ENCODE assay signal across 8 cellular contexts in the genomic region with DNA sequence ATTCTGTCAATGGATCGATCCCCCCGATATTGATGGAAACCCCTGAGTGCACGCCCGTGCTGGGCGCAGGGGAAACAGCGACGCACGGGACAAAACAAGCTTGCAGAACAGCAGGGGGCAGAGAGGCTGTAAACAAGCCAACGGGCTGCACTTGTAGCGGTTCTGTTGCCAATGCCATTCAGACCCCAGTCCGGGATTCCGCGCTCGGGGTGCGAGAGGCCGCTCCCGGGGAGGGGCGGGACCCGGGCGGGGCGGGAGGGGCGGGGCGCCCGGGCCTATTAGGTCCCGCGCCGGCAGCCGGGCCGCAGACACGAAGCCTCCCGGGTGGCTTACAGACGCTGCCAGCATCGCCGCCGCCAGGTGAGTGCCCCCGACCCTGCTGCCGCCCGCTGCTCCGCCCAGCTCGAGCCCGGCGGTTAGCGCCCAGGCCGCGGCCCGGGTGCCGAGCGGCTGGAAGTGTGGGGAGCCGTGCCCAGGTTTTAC. TPM values are rescaled to one million over a fixed set of nuclear protein-coding genes. Genes with fewer than 3 reads are reported as not detected.
DNase-seq lines count a peak whose midpoint lies in the region; ATAC-seq, FAIRE-seq and TF ChIP-seq lines count a peak whose summit lies in the region.

A gene with protein sequence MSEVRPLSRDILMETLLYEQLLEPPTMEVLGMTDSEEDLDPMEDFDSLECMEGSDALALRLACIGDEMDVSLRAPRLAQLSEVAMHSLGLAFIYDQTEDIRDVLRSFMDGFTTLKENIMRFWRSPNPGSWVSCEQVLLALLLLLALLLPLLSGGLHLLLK (plus strand): TSS at position 307 of the 483 bp plus-strand sequence. CDS start 13,273 bp downstream, outside the sequence.

- H3K4me3 ChIP-seq in esophagus muscularis mucosa (peak within 1 kb of the TSS; percentile 51 to 69 (median 58)), vagina (peak within 1 kb of the TSS; percentile 52 to 58)

- no peak for TF ChIP-seq POLR2A in esophagus muscularis mucosa (IDR thresholded peaks at IDR 0.05; ENCODE audit: low read depth)
- no peak for TF ChIP-seq POLR2A in vagina (IDR thresholded peaks at IDR 0.05)

- peak; percentile 41 for ATAC-seq in GM21390 (IDR thresholded peaks at IDR 0.05; ENCODE audit: unreplicated experiment)
- ATAC-seq in natural killer cell treated with Interleukin-12 subunit alpha and Interleukin-12 subunit beta and Interleukin-15 and Interleukin-18, amount 100 ng/mL, for 72 hours = peak; percentile 60 to 68

- H3K36me3 ChIP-seq in esophagus muscularis mucosa (no peaks in the 10 kb centered on the region), vagina (no peaks in the 10 kb centered on the region)

- H3K27me3 Mint-ChIP-seq in natural killer cell treated with Interleukin-12 subunit alpha and Interleukin-12 subunit beta and Interleukin-15 and Interleukin-18, amount 100 ng/mL, for 72 hours = peaks cover 0 to 7% of the 10 kb centered on the region in 2 donors

- H3K27ac ChIP-seq in esophagus muscularis mucosa (replicated peaks in 1 of 4) (peak within 1 kb of the TSS in 1 of 4 donors; percentile 6), vagina (peak within 1 kb of the TSS; percentile 30)

- 0% methylated on average over 12 of the region's 49 CpGs for WGBS in esophagus muscularis mucosa

- H3K4me1 ChIP-seq in esophagus muscularis mucosa (peaks cover 16 to 24% (median 20%) of the 10 kb centered on the region in 4 donors), vagina (peaks cover 26% of the 10 kb centered on the region)

- no peak for TF ChIP-seq EP300 in esophagus muscularis mucosa (IDR thresholded peaks at IDR 0.05)

- H3K27ac Mint-ChIP-seq in natural killer cell treated with Interleukin-12 subunit alpha and Interleukin-12 subunit beta and Interleukin-15 and Interleukin-18, amount 100 ng/mL, for 72 hours = no peak within 1 kb of the TSS

- FAIRE-seq in frontal cortex (lab: Jason Lieb, UNC) = no peak

- H3K4me1 Mint-ChIP-seq in natural killer cell treated with Interleukin-12 subunit alpha and Interleukin-12 subunit beta and Interleukin-15 and Interleukin-18, amount 100 ng/mL, for 72 hours (ENCODE audit: low read depth in 2 of 2) = peaks cover 0 to 3% of the 10 kb centered on the region in 2 donors

- TF ChIP-seq CTCF in esophagus muscularis mucosa (IDR thresholded peaks at IDR 0.05) (peak in 1 of 3 experiments; percentile 19), vagina (IDR thresholded peaks at IDR 0.05) (no peak)

- H3K9me3 ChIP-seq in esophagus muscularis mucosa = no peaks in the 10 kb centered on the region
- no peaks in the 10 kb centered on the region for H3K9me3 ChIP-seq in vagina

- intact Hi-C loops in esophagus muscularis mucosa (cut with DNase I) = no loop called here
- intact Hi-C loops in vagina (cut with DNase I) = no loop called here

- no peaks in the 10 kb centered on the region for H3K9me3 Mint-ChIP-seq in natural killer cell treated with Interleukin-12 subunit alpha and Interleukin-12 subunit beta and Interleukin-15 and Interleukin-18, amount 100 ng/mL, for 72 hours

- DNase-seq in AG20443 (ENCODE audit: low spot score) (peak; percentile 61), NCI-H748 treated with DMSO at 0.1 percent for 48 hours (lab: John Stamatoyannopoulos, UW) (peak; percentile 19), activated T-cell treated with anti-CD3 and anti-CD28 coated beads for 1 hour (ENCODE audit: low read depth) (peak; percentile 35), esophagus muscularis mucosa (ENCODE audit: extremely low spot score) (no peak), vagina (ENCODE audit: extremely low spot score in 2 of 2) (no peak), frontal cortex (ENCODE audit: low spot score in 2 of 2) (no peak)
- no peak for DNase-seq in natural killer cell treated with Interleukin-12 subunit alpha and Interleukin-12 subunit beta and Interleukin-15 and Interleukin-18, amount 100 ng/mL, for 72 hours (ENCODE audit: low spot score)

- peak within 1 kb of the TSS; percentile 69 for H3K4me3 Mint-ChIP-seq in natural killer cell treated with Interleukin-12 subunit alpha and Interleukin-12 subunit beta and Interleukin-15 and Interleukin-18, amount 100 ng/mL, for 72 hours

- H3K27me3 ChIP-seq in esophagus muscularis mucosa (peaks cover 0 to 61% (median 30%) of the 10 kb centered on the region in 4 donors), vagina (no peaks in the 10 kb centered on the region)

- H3K36me3 Mint-ChIP-seq in natural killer cell treated with Interleukin-12 subunit alpha and Interleukin-12 subunit beta and Interleukin-15 and Interleukin-18, amount 100 ng/mL, for 72 hours = no peaks in the 10 kb centered on the region

RNA-seq across cellular contexts. Expression of the gene that starts here (rescaled TPM):
- total RNA-seq in esophagus muscularis mucosa (under 1 TPM in 1 of 4 donors, not detected in 3; 0.32 TPM), vagina (not detected), frontal cortex (not detected)
- not detected for total RNA-seq in natural killer cell treated with Interleukin-12 subunit alpha and Interleukin-12 subunit beta and Interleukin-15 and Interleukin-18, amount 100 ng/mL, for 72 hours

Comparison
In these comparisons a context has a peak if more than half of its experiments do, and no peak if none do; other contexts are left out.
1. Peak in ATAC-seq in natural killer cell treated with Interleukin-12 subunit alpha and Interleukin-12 subunit beta and Interleukin-15 and Interleukin-18, amount 100 ng/mL, for 72 hours; RNA of the gene not detected or under 1 TPM.
2. DNase-seq: peak in AG20443 (single experiment), NCI-H748 treated with DMSO at 0.1 percent for 48 hours (single experiment) and activated T-cell treated with anti-CD3 and anti-CD28 coated beads for 1 hour (single experiment); none in esophagus muscularis mucosa (single experiment), natural killer cell treated with Interleukin-12 subunit alpha and Interleukin-12 subunit beta and Interleukin-15 and Interleukin-18, amount 100 ng/mL, for 72 hours (single experiment), vagina (0 of 2) and frontal cortex (0 of 2).